ENCODE assay signal across 8 cellular contexts in genomic region chr22:42621505-42622002, GRCh38. TPM values are rescaled to one million over a fixed set of nuclear protein-coding genes. Genes with fewer than 3 reads are reported as not detected.
DNase-seq lines count a peak whose midpoint lies in the region; ATAC-seq, FAIRE-seq and TF ChIP-seq lines count a peak whose summit lies in the region.

No MANE protein-coding gene starts in this region.

- POLR2A ChIA-PET in CD8-positive, alpha-beta T cell (lab: Charles Lee) = interaction anchor here (1.0 kb wide), 1 partner anchor 23 kb away, joined by 4 read pairs; no protein-coding TSS in a partner anchor
- POLR2A ChIA-PET in HEK293 (lab: Yijun Ruan, JAX) = interaction anchor here (0.5 to 1.9 kb wide), 3 partner anchors 28 to 223 kb away, joined by 4 to 5 read pairs (median 4); partner anchors contain the start of gene CYB5R3

- no peak for FAIRE-seq in astrocyte (lab: Jason Lieb, UNC)

- no peak overlapping the region for H3K27ac ChIP-seq in CD8-positive, alpha-beta T cell (ENCODE audit: low read depth, low read length)
- H3K27ac ChIP-seq in HEK293 (ENCODE audit: extremely low read depth, low read depth, low read length) = no peak overlapping the region
- H3K27ac ChIP-seq in astrocyte (ENCODE audit: low read depth, low read length) = peak overlapping the region; percentile 59

- H3K9me3 ChIP-seq in CD8-positive, alpha-beta T cell (ENCODE audit: low read length) = no peaks in the 10 kb centered on the region
- no peaks in the 10 kb centered on the region for H3K9me3 ChIP-seq in HEK293 (ENCODE audit: control insufficient read depth, insufficient read depth, low read depth, low read length)
- no peaks in the 10 kb centered on the region for H3K9me3 ChIP-seq in astrocyte (ENCODE audit: insufficient read depth, low read depth, low read length)

- peak overlapping the region; percentile 67 for H3K4me2 ChIP-seq in astrocyte (ENCODE audit: low read length)

- H3K9me3 Mint-ChIP-seq in CD8-positive, alpha-beta T cell = no peaks in the 10 kb centered on the region
- H3K9me3 Mint-ChIP-seq in astrocyte (ENCODE audit: unreplicated experiment) = no peaks in the 10 kb centered on the region

- H3K27ac Mint-ChIP-seq in CD8-positive, alpha-beta T cell = peak overlapping the region; percentile 57
- H3K27ac Mint-ChIP-seq in astrocyte (ENCODE audit: unreplicated experiment) = no peak overlapping the region

- H4K20me1 ChIP-seq in astrocyte (ENCODE audit: insufficient read depth, low read length) = peaks cover 17% of the 10 kb centered on the region

- CTCF ChIA-PET in CD8-positive, alpha-beta T cell (lab: Charles Lee) = interaction anchor here (0.7 to 1.7 kb wide), 8 partner anchors 8 to 235 kb away, joined by 3 to 6 read pairs (median 4); partner anchors contain the start of gene ARFGAP3
- CTCF ChIA-PET in HEK293 (lab: Yijun Ruan, JAX) = interaction anchor here (0.6 to 4.4 kb wide), 48 partner anchors 8 to 1165 kb away, joined by 3 to 23 read pairs (median 4); partner anchors contain the start of gene CYB5R3

- H3K4me3 ChIP-seq in CD8-positive, alpha-beta T cell (ENCODE audit: low read depth, low read length) = no peak overlapping the region
- H3K4me3 ChIP-seq in HEK293 (ENCODE audit: low read depth, low read length) (no peak overlapping the region), astrocyte (ENCODE audit: insufficient read depth, low read depth, low read length) (no peak overlapping the region)

- H3K27me3 ChIP-seq in CD8-positive, alpha-beta T cell (ENCODE audit: insufficient read depth, low read length) = no peaks in the 10 kb centered on the region
- no peaks in the 10 kb centered on the region for H3K27me3 ChIP-seq in astrocyte (ENCODE audit: insufficient read depth, low read length)

- peak; percentile 84 for ATAC-seq in CD8-positive, alpha-beta T cell
- ATAC-seq in HG02571 (IDR thresholded peaks at IDR 0.05; ENCODE audit: unreplicated experiment) = no peak

- intact Hi-C loops in CD8-positive, alpha-beta T cell (cut with DNase I, micrococcal nuclease) = no loop called here

- peaks cover 39% of the 10 kb centered on the region for H3K36me3 Mint-ChIP-seq in CD8-positive, alpha-beta T cell
- H3K36me3 Mint-ChIP-seq in astrocyte (ENCODE audit: low read depth, unreplicated experiment) = peaks cover 6% of the 10 kb centered on the region

- peak; percentile 82 for TF ChIP-seq CTCF in CD8-positive, alpha-beta T cell (IDR thresholded peaks at IDR 0.05)
- TF ChIP-seq CTCF in HEK293 (tag by site-specific recombination; IDR thresholded peaks at IDR 0.05) = peak; percentile 96
- TF ChIP-seq CTCF in astrocyte (IDR thresholded peaks at IDR 0.05; ENCODE audit: insufficient read depth, low read depth, low read length) = peak; percentile 86

- H3K79me2 ChIP-seq in astrocyte (ENCODE audit: insufficient read depth, low read length) = no peaks in the 10 kb centered on the region

- peak overlapping the region; percentile 26 for H3K9ac ChIP-seq in astrocyte (ENCODE audit: low read length)

- no peak overlapping the region for H2AFZ ChIP-seq in astrocyte (ENCODE audit: low read depth, low read length)

- H3K36me3 ChIP-seq in CD8-positive, alpha-beta T cell (ENCODE audit: insufficient read depth, low read length) = no peaks in the 10 kb centered on the region
- H3K36me3 ChIP-seq in HEK293 (ENCODE audit: control insufficient read depth in 2 of 2, insufficient read depth in 1 of 2, low read length in 2 of 2) (peaks cover 6 to 55% of the 10 kb centered on the region in 2 experiments; a peak in 2 of 3 replicates), astrocyte (ENCODE audit: insufficient read depth, low read length) (peaks cover 2% of the 10 kb centered on the region)

- no peaks in the 10 kb centered on the region for H3K27me3 Mint-ChIP-seq in CD8-positive, alpha-beta T cell (ENCODE audit: low read depth)
- H3K27me3 Mint-ChIP-seq in astrocyte (ENCODE audit: low read depth, unreplicated experiment) = no peaks in the 10 kb centered on the region

- no peak overlapping the region for H3K4me3 Mint-ChIP-seq in CD8-positive, alpha-beta T cell
- H3K4me3 Mint-ChIP-seq in astrocyte (ENCODE audit: unreplicated experiment) = no peak overlapping the region

- peaks cover 8% of the 10 kb centered on the region for H3K4me1 Mint-ChIP-seq in CD8-positive, alpha-beta T cell (ENCODE audit: low read depth)
- H3K4me1 Mint-ChIP-seq in astrocyte (ENCODE audit: low read depth, unreplicated experiment) = peaks cover 14% of the 10 kb centered on the region

- peak; percentile 21 to 68 (median 53) for DNase-seq in CD8-positive, alpha-beta T cell
- DNase-seq in SW480 (ENCODE audit: low spot score) = peak; percentile 58
- DNase-seq in astrocyte (ENCODE audit: low read depth) = peak; percentile 37
- peak; percentile 72 for DNase-seq in iPS DF 19.7 (ENCODE audit: low read depth, low spot score)
- peak; percentile 16 to 43 for DNase-seq in stimulated activated CD4-positive, alpha-beta T cell treated with anti-CD3 and anti-CD28 coated beads, Interleukin-15, amount 100 ng/mL, for 1 hour (ENCODE audit: low read depth in 1 of 2, low spot score in 1 of 2)
- DNase-seq in medulla oblongata (ENCODE audit: extremely low spot score) = no peak

- H3K4me1 ChIP-seq in CD8-positive, alpha-beta T cell (ENCODE audit: insufficient read depth, low read length) = no peaks in the 10 kb centered on the region
- peaks cover 5% of the 10 kb centered on the region for H3K4me1 ChIP-seq in HEK293 (ENCODE audit: control insufficient read depth, insufficient read depth, low read length)
- H3K4me1 ChIP-seq in astrocyte (ENCODE audit: insufficient read depth, low read length) = peaks cover 17% of the 10 kb centered on the region

TF ChIP-seq in HEK293, 187 proteins besides CTCF, POLR2A, EP300 and RAD21 (continues in another document):
- TF ChIP-seq ZNF146 (tag by site-specific recombination; IDR thresholded peaks at IDR 0.05) = no peak
- no peak for TF ChIP-seq OVOL3 (tag by site-specific recombination; IDR thresholded peaks at IDR 0.05)
- TF ChIP-seq ZNF560 (tag by site-specific recombination; IDR thresholded peaks at IDR 0.05; ENCODE audit: borderline replicate concordance) = no peak
- TF ChIP-seq ZBTB8A (tag by site-specific recombination; IDR thresholded peaks at IDR 0.05) = no peak
- TF ChIP-seq ZBTB17 (tag by site-specific recombination; IDR thresholded peaks at IDR 0.05) = peak; percentile 82
- TF ChIP-seq ZNF621 (tag by site-specific recombination; IDR thresholded peaks at IDR 0.05) = no peak
- 0 out of 2 replicates have a peak, but pooled peaks have one; percentile 17 for TF ChIP-seq ZNF423 (tag by site-specific recombination; IDR thresholded peaks at IDR 0.05)
- no peak; the same call in 1 of the 2 replicates for TF ChIP-seq SCRT2 (tag by site-specific recombination; IDR thresholded peaks at IDR 0.05)
- no peak for TF ChIP-seq ZNF830 (tag by site-specific recombination; IDR thresholded peaks at IDR 0.05; ENCODE audit: low read depth)
- no peak for TF ChIP-seq SCRT1 (tag by site-specific recombination; IDR thresholded peaks at IDR 0.05; ENCODE audit: borderline replicate concordance)
- TF ChIP-seq ZNF16 (tag by site-specific recombination; IDR thresholded peaks at IDR 0.05; ENCODE audit: low read depth) = no peak
- no peak for TF ChIP-seq SP3 (tag by site-specific recombination; IDR thresholded peaks at IDR 0.05)
- TF ChIP-seq ZNF2 (tag by site-specific recombination; IDR thresholded peaks at IDR 0.05) = 0 out of 2 replicates have a peak, but pooled peaks have one; percentile 32
- peak; percentile 82 for TF ChIP-seq IKZF3 (tag by site-specific recombination; IDR thresholded peaks at IDR 0.05)
- TF ChIP-seq ZNF24 (tag by site-specific recombination; IDR thresholded peaks at IDR 0.05) = no peak
- no peak for TF ChIP-seq ZNF596 (tag by site-specific recombination; IDR thresholded peaks at IDR 0.05)
- peak; percentile 65; the same call in 1 of the 2 replicates for TF ChIP-seq TRIM28 (IDR thresholded peaks at IDR 0.05; ENCODE audit: borderline replicate concordance, low read length)
- TF ChIP-seq YY1 (tag by site-specific recombination; IDR thresholded peaks at IDR 0.05) = no peak
- TF ChIP-seq ZFP37 (tag by site-specific recombination; IDR thresholded peaks at IDR 0.05) = no peak
- TF ChIP-seq ZNF792 (tag by site-specific recombination; IDR thresholded peaks at IDR 0.05) = no peak
- TF ChIP-seq ZNF148 (tag by site-specific recombination; IDR thresholded peaks at IDR 0.05; ENCODE audit: borderline replicate concordance) = no peak
- TF ChIP-seq ZNF184 (tag by site-specific recombination; IDR thresholded peaks at IDR 0.05) = no peak
- TF ChIP-seq ZNF76 (tag by site-specific recombination; IDR thresholded peaks at IDR 0.05; ENCODE audit: borderline replicate concordance, low read depth) = no peak

RNA-seq across cellular contexts. Expression of gene POLDIP3, which starts 6.9 kb away (rescaled TPM):
- total RNA-seq in CD8-positive, alpha-beta T cell = 100 to 1,000 TPM in 1 of 2 experiments, 10 to 100 TPM in 1; 96.4 to 103 TPM
- total RNA-seq in astrocyte = 57.1 and 60.3 TPM in 2 replicates

RNA-seq across cellular contexts. Expression of gene ATP5MGL, which starts 18.8 kb away (rescaled TPM):
- 1 to 10 TPM; 3.4 to 5.0 TPM for total RNA-seq in CD8-positive, alpha-beta T cell
- 0.48 and 0.50 TPM in 2 replicates for total RNA-seq in astrocyte

RNA-seq across cellular contexts. Expression of gene CYB5R3, which starts 27.6 kb away (rescaled TPM):
- total RNA-seq in CD8-positive, alpha-beta T cell = 10 to 100 TPM; 43.8 to 50.2 TPM
- 181 and 198 TPM in 2 replicates for total RNA-seq in astrocyte
